25 cellular contexts compared by ENCODE assay signal in the genomic region with DNA sequence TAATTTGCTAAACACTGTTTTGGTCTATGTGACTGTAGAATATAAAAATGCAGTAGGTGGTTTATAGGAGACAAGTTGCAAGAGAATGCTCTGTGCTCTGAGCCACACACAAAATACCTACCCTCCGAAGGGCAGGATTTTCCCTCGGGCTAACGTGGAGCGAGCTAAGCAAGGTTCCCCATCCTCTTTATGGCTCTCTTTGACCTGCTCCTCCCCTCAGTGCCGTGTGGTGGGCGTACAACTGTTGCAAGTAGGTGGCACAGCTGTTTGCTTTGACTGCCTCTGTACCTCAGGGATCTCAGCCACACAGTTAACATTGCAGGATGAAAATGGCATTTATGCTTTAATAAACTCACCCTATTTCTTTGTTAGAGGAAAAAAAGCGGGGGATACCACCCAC.
"Had no signal": no experiment of that assay in that cellular context is flagged by ENCODE, and none has a peak within 500 bp of the region (broad histone marks: within the 10 kb centered on the region; RNA-seq: fewer than 3 reads in every experiment).

No MANE protein-coding gene starts in this region.

- H3K9me3 Mint-ChIP-seq: activated CD4-positive, alpha-beta memory T cell treated with anti-CD3 and anti-CD28 coated beads, Interleukin-2, amount 10 ng/mL, durations not matched to agents 7 days and 5 days; activated T-cell treated with anti-CD3 and anti-CD28 coated beads, Interleukin-2, amount 50 U/mL, for 72 hours; brain; central memory CD8-positive, alpha-beta T cell; natural killer cell treated with Interleukin-12 subunit alpha and Interleukin-12 subunit beta and Interleukin-15 and Interleukin-18, amount 100 ng/mL, for 72 hours had no signal

- H3K4me1 ChIP-seq: esophagus muscularis mucosa, left ventricle myocardium inferior, suprapubic skin had no signal

- H3K36me3 Mint-ChIP-seq: activated naive CD8-positive, alpha-beta T cell; brain; natural killer cell treated with Interleukin-12 subunit alpha and Interleukin-12 subunit beta and Interleukin-15 and Interleukin-18, amount 100 ng/mL, for 72 hours had no signal

- DNase-seq: activated CD4-positive, alpha-beta memory T cell treated with anti-CD3 and anti-CD28 coated beads, Interleukin-2, amount 10 ng/mL, durations not matched to agents 7 days and 5 days; activated CD4-positive, alpha-beta T cell treated with anti-CD3 and anti-CD28 coated beads for 36 hours; activated CD8-positive, alpha-beta memory T cell treated with anti-CD3 and anti-CD28 coated beads, Interleukin-2, amount 50 U/mL, for 4 hours; activated gamma-delta T cell treated with Interleukin-2 at 50 U/mL for 16 hours; activated T-cell treated with anti-CD3 and anti-CD28 coated beads, Interleukin-2, amount 50 U/mL, for 72 hours; effector CD4-positive, alpha-beta T cell; hippocampal formation; kidney; left ventricle myocardium inferior; mesenchymal stem cell; occipital lobe; right cardiac atrium; stimulated activated CD4-positive, alpha-beta T cell treated with anti-CD3 and anti-CD28 coated beads, Interleukin-4, amount 100 ng/mL, for 4 hours; stimulated activated CD8-positive, alpha-beta memory T cell treated with anti-CD3 and anti-CD28 coated beads, Interleukin-4, amount 100 ng/mL, for 48 hours; stimulated activated naive CD4-positive, alpha-beta T cell treated with Interleukin-2 at 50 U/mL for 16 hours had no signal

- H3K4me1 Mint-ChIP-seq: activated CD4-positive, alpha-beta memory T cell treated with anti-CD3 and anti-CD28 coated beads, Interleukin-2, amount 10 ng/mL, durations not matched to agents 7 days and 5 days had no signal

- H3K4me3 ChIP-seq: coronary artery, esophagus muscularis mucosa, left ventricle myocardium inferior, skin epidermis, suprapubic skin had no signal

- ATAC-seq: activated CD4-positive, alpha-beta T cell treated with anti-CD3 and anti-CD28 coated beads for 36 hours; activated T-cell treated with anti-CD3 and anti-CD28 coated beads, Interleukin-2, amount 50 U/mL, for 72 hours; natural killer cell treated with Interleukin-12 subunit alpha and Interleukin-12 subunit beta and Interleukin-15 and Interleukin-18, amount 100 ng/mL, for 72 hours; right cardiac atrium had no signal

- H3K27me3 Mint-ChIP-seq: activated naive CD8-positive, alpha-beta T cell; progenitor cell of endocrine pancreas had no signal

- H3K36me3 ChIP-seq: esophagus muscularis mucosa, left ventricle myocardium inferior, suprapubic skin had no signal

- H3K27ac Mint-ChIP-seq: activated CD4-positive, alpha-beta memory T cell treated with anti-CD3 and anti-CD28 coated beads, Interleukin-2, amount 10 ng/mL, durations not matched to agents 7 days and 5 days; activated CD4-positive, alpha-beta T cell treated with anti-CD3 and anti-CD28 coated beads for 36 hours; activated naive CD8-positive, alpha-beta T cell; activated T-cell treated with anti-CD3 and anti-CD28 coated beads, Interleukin-2, amount 50 U/mL, for 72 hours; brain; natural killer cell treated with Interleukin-12 subunit alpha and Interleukin-12 subunit beta and Interleukin-15 and Interleukin-18, amount 100 ng/mL, for 72 hours; progenitor cell of endocrine pancreas had no signal

- H3K27me3 ChIP-seq: esophagus muscularis mucosa had no signal

- H3K9me3 ChIP-seq: esophagus muscularis mucosa, left ventricle myocardium inferior, suprapubic skin had no signal

- H3K4me3 Mint-ChIP-seq: activated CD4-positive, alpha-beta memory T cell treated with anti-CD3 and anti-CD28 coated beads, Interleukin-2, amount 10 ng/mL, durations not matched to agents 7 days and 5 days; activated CD4-positive, alpha-beta T cell treated with anti-CD3 and anti-CD28 coated beads for 36 hours; activated naive CD8-positive, alpha-beta T cell; activated T-cell treated with anti-CD3 and anti-CD28 coated beads, Interleukin-2, amount 50 U/mL, for 72 hours; brain; central memory CD8-positive, alpha-beta T cell; natural killer cell treated with Interleukin-12 subunit alpha and Interleukin-12 subunit beta and Interleukin-15 and Interleukin-18, amount 100 ng/mL, for 72 hours had no signal

- H3K27ac ChIP-seq: coronary artery, esophagus muscularis mucosa, left ventricle myocardium inferior, skin epidermis, suprapubic skin, VCaP had no signal
